Comparison of ENCODE assay signal across 1 cellular context in the genomic region with DNA sequence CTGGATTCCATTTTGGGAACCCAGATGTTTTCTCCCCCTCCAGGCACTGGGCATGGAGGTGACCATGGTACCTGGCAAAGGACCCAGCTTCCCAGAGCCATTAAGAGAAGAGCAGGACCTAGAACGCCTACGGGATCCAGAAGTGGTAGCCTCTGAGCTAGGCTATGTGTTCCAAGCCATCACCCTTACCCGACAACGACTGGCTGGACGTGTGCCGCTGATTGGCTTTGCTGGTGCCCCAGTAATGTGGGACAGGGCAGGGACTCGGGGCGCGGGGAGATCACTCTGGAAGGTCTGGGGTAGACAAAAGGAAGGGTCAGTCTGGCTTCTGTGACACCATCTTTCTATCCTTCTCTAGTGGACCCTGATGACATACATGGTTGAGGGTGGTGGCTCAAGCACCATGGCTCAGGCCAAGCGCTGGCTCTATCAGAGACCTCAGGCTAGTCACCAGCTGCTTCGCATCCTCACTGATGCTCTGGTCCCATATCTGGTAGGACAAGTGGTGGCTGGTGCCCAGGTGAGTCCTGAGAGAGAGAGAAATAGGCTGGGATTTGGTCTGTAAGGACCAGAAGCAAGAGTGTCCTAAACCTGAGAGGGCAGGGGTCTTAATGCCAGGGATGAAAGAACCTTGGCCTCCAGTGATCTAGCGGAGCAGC.
TF ChIP-seq lines count a peak whose summit lies in the region.

No MANE protein-coding gene starts in this region.

TF ChIP-seq in K562, 482 proteins besides CTCF, POLR2A, EP300 and RAD21:
- TF ChIP-seq SREBF1 (IDR thresholded peaks at IDR 0.05; ENCODE audit: borderline replicate concordance, low read depth, low read length) (no peak), ZNF224 (CRISPR knock-in tag; IDR thresholded peaks at IDR 0.05) (0 out of 2 replicates have a peak, but pooled peaks have one; percentile 22), BRCA1 (IDR thresholded peaks at IDR 0.05) (no peak), BRCA1 (CRISPR knock-in tag; IDR thresholded peaks at IDR 0.05) (0 out of 2 replicates have a peak, but pooled peaks have one; percentile 19), ZC3H4 (CRISPR knock-in tag; IDR thresholded peaks at IDR 0.05; ENCODE audit: borderline replicate concordance) (peak; percentile 55; the same call in 1 of the 2 replicates), CBFB (CRISPR knock-in tag; IDR thresholded peaks at IDR 0.05) (no peak), CXXC5 (CRISPR knock-in tag; IDR thresholded peaks at IDR 0.05) (0 out of 2 replicates have a peak, but pooled peaks have one; percentile 5), ZKSCAN8 (CRISPR knock-in tag; IDR thresholded peaks at IDR 0.05) (0 out of 2 replicates have a peak, but pooled peaks have one; percentile 26), DMBX1 (CRISPR knock-in tag; IDR thresholded peaks at IDR 0.05; ENCODE audit: borderline replicate concordance) (peak; percentile 57; the same call in 1 of the 2 replicates), ETV1 (tag; conservative IDR thresholded peaks at IDR 0.05; ENCODE audit: low read depth) (0 out of 2 replicates have a peak, but pooled peaks have one; percentile 7), RBM22 (IDR thresholded peaks at IDR 0.05; ENCODE audit: low read depth, low read length, poor library complexity, severe bottlenecking) (no peak)
- TF ChIP-seq, protein P1, sequence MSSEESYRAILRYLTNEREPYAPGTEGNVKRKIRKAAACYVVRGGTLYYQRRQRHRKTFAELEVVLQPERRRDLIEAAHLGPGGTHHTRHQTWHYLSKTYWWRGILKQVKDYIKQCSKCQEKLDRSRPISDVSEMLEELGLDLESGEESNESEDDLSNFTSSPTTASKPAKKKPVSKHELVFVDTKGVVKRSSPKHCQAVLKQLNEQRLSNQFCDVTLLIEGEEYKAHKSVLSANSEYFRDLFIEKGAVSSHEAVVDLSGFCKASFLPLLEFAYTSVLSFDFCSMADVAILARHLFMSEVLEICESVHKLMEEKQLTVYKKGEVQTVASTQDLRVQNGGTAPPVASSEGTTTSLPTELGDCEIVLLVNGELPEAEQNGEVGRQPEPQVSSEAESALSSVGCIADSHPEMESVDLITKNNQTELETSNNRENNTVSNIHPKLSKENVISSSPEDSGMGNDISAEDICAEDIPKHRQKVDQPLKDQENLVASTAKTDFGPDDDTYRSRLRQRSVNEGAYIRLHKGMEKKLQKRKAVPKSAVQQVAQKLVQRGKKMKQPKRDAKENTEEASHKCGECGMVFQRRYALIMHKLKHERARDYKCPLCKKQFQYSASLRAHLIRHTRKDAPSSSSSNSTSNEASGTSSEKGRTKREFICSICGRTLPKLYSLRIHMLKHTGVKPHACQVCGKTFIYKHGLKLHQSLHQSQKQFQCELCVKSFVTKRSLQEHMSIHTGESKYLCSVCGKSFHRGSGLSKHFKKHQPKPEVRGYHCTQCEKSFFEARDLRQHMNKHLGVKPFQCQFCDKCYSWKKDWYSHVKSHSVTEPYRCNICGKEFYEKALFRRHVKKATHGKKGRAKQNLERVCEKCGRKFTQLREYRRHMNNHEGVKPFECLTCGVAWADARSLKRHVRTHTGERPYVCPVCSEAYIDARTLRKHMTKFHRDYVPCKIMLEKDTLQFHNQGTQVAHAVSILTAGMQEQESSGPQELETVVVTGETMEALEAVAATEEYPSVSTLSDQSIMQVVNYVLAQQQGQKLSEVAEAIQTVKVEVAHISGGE (CRISPR knock-in tag; IDR thresholded peaks at IDR 0.05) = peak in 1 of 3 experiments; percentile 3; a peak in 1 of 6 replicates
- TF ChIP-seq, protein P2, sequence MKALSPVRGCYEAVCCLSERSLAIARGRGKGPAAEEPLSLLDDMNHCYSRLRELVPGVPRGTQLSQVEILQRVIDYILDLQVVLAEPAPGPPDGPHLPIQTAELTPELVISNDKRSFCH (CRISPR knock-in tag; IDR thresholded peaks at IDR 0.05) = no peak
- TF ChIP-seq, protein P2 (tag; IDR thresholded peaks at IDR 0.05) = peak; percentile 22; the same call in 1 of the 2 replicates
- TF ChIP-seq, protein P3, sequence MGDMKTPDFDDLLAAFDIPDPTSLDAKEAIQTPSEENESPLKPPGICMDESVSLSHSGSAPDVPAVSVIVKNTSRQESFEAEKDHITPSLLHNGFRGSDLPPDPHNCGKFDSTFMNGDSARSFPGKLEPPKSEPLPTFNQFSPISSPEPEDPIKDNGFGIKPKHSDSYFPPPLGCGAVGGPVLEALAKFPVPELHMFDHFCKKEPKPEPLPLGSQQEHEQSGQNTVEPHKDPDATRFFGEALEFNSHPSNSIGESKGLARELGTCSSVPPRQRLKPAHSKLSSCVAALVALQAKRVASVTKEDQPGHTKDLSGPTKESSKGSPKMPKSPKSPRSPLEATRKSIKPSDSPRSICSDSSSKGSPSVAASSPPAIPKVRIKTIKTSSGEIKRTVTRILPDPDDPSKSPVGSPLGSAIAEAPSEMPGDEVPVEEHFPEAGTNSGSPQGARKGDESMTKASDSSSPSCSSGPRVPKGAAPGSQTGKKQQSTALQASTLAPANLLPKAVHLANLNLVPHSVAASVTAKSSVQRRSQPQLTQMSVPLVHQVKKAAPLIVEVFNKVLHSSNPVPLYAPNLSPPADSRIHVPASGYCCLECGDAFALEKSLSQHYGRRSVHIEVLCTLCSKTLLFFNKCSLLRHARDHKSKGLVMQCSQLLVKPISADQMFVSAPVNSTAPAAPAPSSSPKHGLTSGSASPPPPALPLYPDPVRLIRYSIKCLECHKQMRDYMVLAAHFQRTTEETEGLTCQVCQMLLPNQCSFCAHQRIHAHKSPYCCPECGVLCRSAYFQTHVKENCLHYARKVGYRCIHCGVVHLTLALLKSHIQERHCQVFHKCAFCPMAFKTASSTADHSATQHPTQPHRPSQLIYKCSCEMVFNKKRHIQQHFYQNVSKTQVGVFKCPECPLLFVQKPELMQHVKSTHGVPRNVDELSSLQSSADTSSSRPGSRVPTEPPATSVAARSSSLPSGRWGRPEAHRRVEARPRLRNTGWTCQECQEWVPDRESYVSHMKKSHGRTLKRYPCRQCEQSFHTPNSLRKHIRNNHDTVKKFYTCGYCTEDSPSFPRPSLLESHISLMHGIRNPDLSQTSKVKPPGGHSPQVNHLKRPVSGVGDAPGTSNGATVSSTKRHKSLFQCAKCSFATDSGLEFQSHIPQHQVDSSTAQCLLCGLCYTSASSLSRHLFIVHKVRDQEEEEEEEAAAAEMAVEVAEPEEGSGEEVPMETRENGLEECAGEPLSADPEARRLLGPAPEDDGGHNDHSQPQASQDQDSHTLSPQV (IDR thresholded peaks at IDR 0.05) = peak; percentile 47
- TF ChIP-seq, protein P4, sequence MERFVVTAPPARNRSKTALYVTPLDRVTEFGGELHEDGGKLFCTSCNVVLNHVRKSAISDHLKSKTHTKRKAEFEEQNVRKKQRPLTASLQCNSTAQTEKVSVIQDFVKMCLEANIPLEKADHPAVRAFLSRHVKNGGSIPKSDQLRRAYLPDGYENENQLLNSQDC (CRISPR knock-in tag; IDR thresholded peaks at IDR 0.05) = no peak
TF ChIP-seq in K562: peak in this region for 10.
